9 cellular contexts compared by ENCODE assay signal in the genomic region with DNA sequence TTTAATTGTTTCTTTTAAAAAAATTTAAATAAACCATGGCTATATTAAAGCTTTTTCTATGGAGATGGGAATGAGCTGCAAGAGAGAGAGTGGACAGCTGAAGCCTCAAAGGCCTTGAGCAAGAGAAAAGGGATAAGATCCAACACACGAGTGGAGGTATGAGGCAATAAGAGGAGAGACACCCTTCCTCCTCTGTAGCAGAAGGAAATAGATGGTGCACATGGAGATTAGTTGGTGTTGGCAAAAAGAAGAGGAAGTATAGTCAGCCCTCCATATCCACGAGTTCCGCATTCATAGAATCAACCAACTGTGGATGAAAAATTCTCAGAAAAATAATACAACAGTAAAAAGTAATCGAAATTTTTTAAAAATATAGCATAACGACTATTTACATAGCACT. TPM values are rescaled to one million over a fixed set of nuclear protein-coding genes. Genes with fewer than 3 reads are reported as not detected.
A peak's percentile ranks its signal among the peaks of the same experiment; 100 is the strongest.
DNase-seq lines count a peak whose midpoint lies in the region; ATAC-seq, FAIRE-seq and TF ChIP-seq lines count a peak whose summit lies in the region.
"Had no signal": no experiment of that assay in that cellular context is flagged by ENCODE, and none has a peak within 500 bp of the region (broad histone marks: within the 10 kb centered on the region; RNA-seq: fewer than 3 reads in every experiment).

No MANE protein-coding gene starts in this region.

- 21 to 29% methylated on average over 5 of the region's 5 CpGs for WGBS in upper lobe of left lung, 2 donors

- H3K27ac Mint-ChIP-seq in activated naive CD8-positive, alpha-beta T cell treated with anti-CD3 and anti-CD28 coated beads, Interleukin-2, amount 50 U/mL, for 24 hours: peak overlapping the region; percentile 83
- no peak overlapping the region for H3K27ac Mint-ChIP-seq in Caco-2 (ENCODE audit: unreplicated experiment)

- peaks cover 31% of the 10 kb centered on the region for H3K4me1 Mint-ChIP-seq in activated T-cell treated with anti-CD3 and anti-CD28 coated beads, Interleukin-2, amount 50 U/mL, for 4 hours (ENCODE audit: low read depth)
- H3K4me1 Mint-ChIP-seq in activated naive CD8-positive, alpha-beta T cell treated with anti-CD3 and anti-CD28 coated beads, Interleukin-2, amount 50 U/mL, for 24 hours: peaks cover 41% of the 10 kb centered on the region
- H3K4me1 Mint-ChIP-seq in Caco-2 (ENCODE audit: low read depth, unreplicated experiment): peaks cover 15% of the 10 kb centered on the region

- no peaks in the 10 kb centered on the region for H3K27me3 ChIP-seq in upper lobe of left lung
- H3K27me3 ChIP-seq in Caco-2 (replicated peaks; ENCODE audit: control insufficient read depth, insufficient read depth, low read length): no peaks in the 10 kb centered on the region

- TF ChIP-seq CTCF in kidney (IDR thresholded peaks at IDR 0.05; ENCODE audit: borderline replicate concordance, extremely low read depth, insufficient read depth) (no peak), upper lobe of left lung (IDR thresholded peaks at IDR 0.05) (no peak), Caco-2 (IDR thresholded peaks at IDR 0.05; ENCODE audit: insufficient read depth in 1 of 2, low read depth in 1 of 2, low read length in 1 of 2, severe bottlenecking in 1 of 2, unreplicated experiment in 1 of 2) (no peak)

- no peak for TF ChIP-seq POLR2A in upper lobe of left lung (IDR thresholded peaks at IDR 0.05)

- peak overlapping the region; percentile 89 to 93 for H3K27ac ChIP-seq in kidney (ENCODE audit: low read depth in 2 of 2, low read length in 2 of 2)
- H3K27ac ChIP-seq in upper lobe of left lung: peak overlapping the region; percentile 78 to 82 (median 82)

- no peak for FAIRE-seq in kidney (lab: Jason Lieb, UNC)

- H3K4me3 ChIP-seq in kidney (ENCODE audit: low read length in 2 of 2) (peak overlapping the region; percentile 51 to 65), upper lobe of left lung (peak overlapping the region in 2 of 4 donors; percentile 33 to 43), Caco-2 (ENCODE audit: low read depth, low read length) (no peak overlapping the region)

- peaks cover 0 to 3% of the 10 kb centered on the region in 2 donors for H3K36me3 ChIP-seq in kidney (ENCODE audit: control insufficient read depth in 1 of 2, insufficient read depth in 2 of 2, low read length in 2 of 2)
- H3K36me3 ChIP-seq in upper lobe of left lung: peaks cover 0 to 16% (median 0%) of the 10 kb centered on the region in 4 donors
- H3K36me3 ChIP-seq in Caco-2 (ENCODE audit: control insufficient read depth, insufficient read depth, low read length): no peaks in the 10 kb centered on the region

- H3K36me3 Mint-ChIP-seq in activated T-cell treated with anti-CD3 and anti-CD28 coated beads, Interleukin-2, amount 50 U/mL, for 4 hours (ENCODE audit: insufficient read depth): peaks cover 5% of the 10 kb centered on the region
- peaks cover 20% of the 10 kb centered on the region for H3K36me3 Mint-ChIP-seq in activated naive CD8-positive, alpha-beta T cell treated with anti-CD3 and anti-CD28 coated beads, Interleukin-2, amount 50 U/mL, for 24 hours (ENCODE audit: low read depth)
- peaks cover 37% of the 10 kb centered on the region for H3K36me3 Mint-ChIP-seq in Caco-2 (ENCODE audit: insufficient read depth, unreplicated experiment)

- H3K4me3 Mint-ChIP-seq in activated T-cell treated with anti-CD3 and anti-CD28 coated beads, Interleukin-2, amount 50 U/mL, for 4 hours: peak overlapping the region; percentile 87
- peak overlapping the region; percentile 89 for H3K4me3 Mint-ChIP-seq in activated naive CD8-positive, alpha-beta T cell treated with anti-CD3 and anti-CD28 coated beads, Interleukin-2, amount 50 U/mL, for 24 hours
- no peak overlapping the region for H3K4me3 Mint-ChIP-seq in Caco-2 (ENCODE audit: unreplicated experiment)

- TF ChIP-seq EP300 in upper lobe of left lung (IDR thresholded peaks at IDR 0.05): no peak

- H3K4me1 ChIP-seq in kidney (ENCODE audit: control insufficient read depth in 1 of 2, insufficient read depth in 1 of 2, low read depth in 1 of 2, low read length in 2 of 2) (peaks cover 0 to 9% of the 10 kb centered on the region in 2 donors), upper lobe of left lung (peaks cover 6 to 66% (median 37%) of the 10 kb centered on the region in 4 donors), Caco-2 (no peaks in the 10 kb centered on the region)

- intact Hi-C loops in kidney (cut with DNase I): no loop called here
- intact Hi-C loops in Caco-2 (cut with micrococcal nuclease; ENCODE audit: unreplicated experiment): no loop called here

- BruUV-seq in Caco-2 (replicated peaks; lab: Mats Ljungman, UMichigan): no TSS peak

- no peaks in the 10 kb centered on the region for H3K9me3 Mint-ChIP-seq in activated T-cell treated with anti-CD3 and anti-CD28 coated beads, Interleukin-2, amount 50 U/mL, for 4 hours
- H3K9me3 Mint-ChIP-seq in activated naive CD8-positive, alpha-beta T cell treated with anti-CD3 and anti-CD28 coated beads, Interleukin-2, amount 50 U/mL, for 24 hours: no peaks in the 10 kb centered on the region
- H3K9me3 Mint-ChIP-seq in Caco-2 (ENCODE audit: unreplicated experiment): no peaks in the 10 kb centered on the region

- no peak for ATAC-seq in activated T-cell treated with anti-CD3 and anti-CD28 coated beads, Interleukin-2, amount 50 U/mL, for 4 hours
- no peak for ATAC-seq in activated naive CD8-positive, alpha-beta T cell treated with anti-CD3 and anti-CD28 coated beads, Interleukin-2, amount 50 U/mL, for 24 hours
- ATAC-seq in upper lobe of left lung (ENCODE audit: low FRiP score in 2 of 2): peak in 1 of 2 donors; percentile 57
- ATAC-seq in HG03139 (IDR thresholded peaks at IDR 0.05; ENCODE audit: unreplicated experiment): no peak

- no peaks in the 10 kb centered on the region for H3K27me3 Mint-ChIP-seq in activated T-cell treated with anti-CD3 and anti-CD28 coated beads, Interleukin-2, amount 50 U/mL, for 4 hours (ENCODE audit: low read depth)
- H3K27me3 Mint-ChIP-seq in activated naive CD8-positive, alpha-beta T cell treated with anti-CD3 and anti-CD28 coated beads, Interleukin-2, amount 50 U/mL, for 24 hours: no peaks in the 10 kb centered on the region
- no peaks in the 10 kb centered on the region for H3K27me3 Mint-ChIP-seq in Caco-2 (ENCODE audit: insufficient read depth, unreplicated experiment)

- POLR2A ChIA-PET in Caco-2 (lab: Charles Lee): no interaction called here

- peak overlapping the region; percentile 41 to 67 for H3K9ac ChIP-seq in kidney (ENCODE audit: low read length in 2 of 2)

- CTCF ChIA-PET in Caco-2 (lab: Charles Lee): no interaction called here

- H3K9me3 ChIP-seq in kidney (ENCODE audit: control insufficient read depth in 1 of 2, low read length in 2 of 2): no peaks in the 10 kb centered on the region
- no peaks in the 10 kb centered on the region for H3K9me3 ChIP-seq in upper lobe of left lung
- no peaks in the 10 kb centered on the region for H3K9me3 ChIP-seq in Caco-2

- no peak for DNase-seq in activated T-cell treated with anti-CD3 and anti-CD28 coated beads, Interleukin-2, amount 50 U/mL, for 4 hours
- DNase-seq in activated T-cell treated with anti-CD3 and anti-CD28 coated beads for 4 hours: no peak
- DNase-seq in activated naive CD8-positive, alpha-beta T cell treated with anti-CD3 and anti-CD28 coated beads, Interleukin-2, amount 50 U/mL, for 24 hours: no peak
- no peak for DNase-seq in kidney
- DNase-seq in upper lobe of left lung: peak in 1 of 2 donors; percentile 32
- no peak for DNase-seq in activated CD4-positive, CD25-positive, alpha-beta regulatory T cell treated with anti-CD3 and anti-CD28 coated beads, Interleukin-2, amount 50 U/mL, for 72 hours
- no peak for DNase-seq in Caco-2

RNA-seq across cellular contexts. Expression of a gene that starts 3.2 kb away (rescaled TPM):
- total RNA-seq in activated T-cell treated with anti-CD3 and anti-CD28 coated beads, Interleukin-2, amount 50 U/mL, for 4 hours: 10 to 100 TPM; 12.6 to 15.1 (median 14.4) TPM
- total RNA-seq in kidney (19.3 TPM), upper lobe of left lung (10 to 100 TPM; 14.7 to 29.6 (median 20.2) TPM), Caco-2 (2022) (7.9 and 8.7 TPM in 2 replicates)
- 6.3 TPM for polyA plus RNA-seq in kidney (ENCODE audit: insufficient read depth, low read depth, low replicate concordance)

RNA-seq across cellular contexts. Expression of a gene that starts 20.9 kb away (rescaled TPM):
- not detected for total RNA-seq in activated T-cell treated with anti-CD3 and anti-CD28 coated beads, Interleukin-2, amount 50 U/mL, for 4 hours
- not detected for total RNA-seq in kidney
- polyA plus RNA-seq in kidney (ENCODE audit: insufficient read depth, low read depth, low replicate concordance): not detected
- not detected for total RNA-seq in upper lobe of left lung
- total RNA-seq in Caco-2 (2022): not detected in 2 replicates
- total RNA-seq: G401 had no signal
